In genomic region chr7:14698239-14698638, GRCh38 we compare ENCODE assay signal across 1 cellular context.
TF ChIP-seq lines count a peak whose summit lies in the region.

No MANE protein-coding gene starts in this region.

TF ChIP-seq in A549, 52 proteins besides CTCF, POLR2A, EP300 and RAD21 (continued from another document):
- TF ChIP-seq KDM1A (IDR thresholded peaks at IDR 0.05; ENCODE audit: low read depth) (no peak), NFE2L2 (conservative IDR thresholded peaks at IDR 0.05; ENCODE audit: low read length) (no peak), BHLHE40 (IDR thresholded peaks at IDR 0.05; ENCODE audit: low read depth, low read length) (no peak), GATA3 (IDR thresholded peaks at IDR 0.05; ENCODE audit: borderline replicate concordance) (no peak)
